Comparison of ENCODE assay signal across 23 cellular contexts in the genomic region with DNA sequence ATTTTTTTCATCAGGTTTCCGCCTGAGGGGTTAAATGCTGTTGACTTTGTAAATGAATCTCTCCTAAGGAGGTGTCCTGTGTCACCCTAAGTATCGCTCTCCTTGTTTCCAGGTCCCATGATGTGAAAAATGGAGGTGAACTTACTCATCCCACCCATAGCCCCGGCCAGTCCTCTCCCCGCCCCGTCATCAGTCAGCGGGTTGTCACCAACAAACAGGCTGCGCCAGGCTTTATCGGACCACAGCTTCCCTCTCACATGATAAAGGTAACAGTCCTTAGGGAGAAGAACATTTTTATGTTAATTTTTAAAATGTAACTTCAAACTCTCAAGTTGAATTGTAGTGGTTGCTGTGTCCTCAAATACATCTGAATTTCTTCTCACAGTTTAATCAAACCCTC.
"Had no signal": no experiment of that assay in that cellular context is flagged by ENCODE, and none has a peak within 500 bp of the region (broad histone marks: within the 10 kb centered on the region; RNA-seq: fewer than 3 reads in every experiment).

No MANE protein-coding gene starts in this region.

- H3K9me3 Mint-ChIP-seq: dendritic cell treated with granulocyte-macrophage colony-stimulating factor and Interleukin-4, amounts not matched to agents 40 ng/mL and 50 ng/mL, for 4 days; effector memory CD8-positive, alpha-beta T cell; endodermal cell; immature natural killer cell; mesothelial cell of epicardium had no signal

- H3K4me1 Mint-ChIP-seq: endodermal cell had no signal

- H3K27ac Mint-ChIP-seq: dendritic cell treated with granulocyte-macrophage colony-stimulating factor and Interleukin-4, amounts not matched to agents 40 ng/mL and 50 ng/mL, for 4 days; immature natural killer cell; mesothelial cell of epicardium had no signal

- H3K4me1 ChIP-seq: colonic mucosa, esophagus muscularis mucosa, foreskin keratinocyte, gastroesophageal sphincter, heart left ventricle, left lung, lower lobe of right lung had no signal

- DNase-seq: colonic mucosa; cortex of kidney; effector CD8-positive, alpha-beta T cell; effector memory CD8-positive, alpha-beta T cell; endodermal cell; foreskin keratinocyte; heart left ventricle; hypothalamus; immature natural killer cell; islet precursor cell; kidney; kidney glomerular epithelial cell; left colon; left lung; left ventricle myocardium superior; lower lobe of right lung; mesenchymal stem cell; mucosa of descending colon had no signal

- H3K27ac ChIP-seq: colonic mucosa, esophagus muscularis mucosa, foreskin keratinocyte, gastroesophageal sphincter, hepatocyte, left lung, lower lobe of right lung had no signal

- H3K4me3 ChIP-seq: colonic mucosa, esophagus muscularis mucosa, gastroesophageal sphincter, heart left ventricle, hepatocyte, left lung, lower lobe of right lung, mucosa of descending colon had no signal

- H3K27me3 Mint-ChIP-seq: dendritic cell treated with granulocyte-macrophage colony-stimulating factor and Interleukin-4, amounts not matched to agents 40 ng/mL and 50 ng/mL, for 4 days; effector memory CD8-positive, alpha-beta T cell had no signal

- H3K9me3 ChIP-seq: colonic mucosa, esophagus muscularis mucosa, gastroesophageal sphincter, heart left ventricle, left lung, lower lobe of right lung, mucosa of descending colon had no signal

- H3K27me3 ChIP-seq: colonic mucosa, esophagus muscularis mucosa, foreskin keratinocyte, gastroesophageal sphincter, heart left ventricle, hepatocyte, left lung had no signal

- H3K4me3 Mint-ChIP-seq: dendritic cell treated with granulocyte-macrophage colony-stimulating factor and Interleukin-4, amounts not matched to agents 40 ng/mL and 50 ng/mL, for 4 days; effector memory CD8-positive, alpha-beta T cell; endodermal cell; immature natural killer cell; mesothelial cell of epicardium had no signal
